8 cellular contexts compared by ENCODE assay signal in the genomic region with DNA sequence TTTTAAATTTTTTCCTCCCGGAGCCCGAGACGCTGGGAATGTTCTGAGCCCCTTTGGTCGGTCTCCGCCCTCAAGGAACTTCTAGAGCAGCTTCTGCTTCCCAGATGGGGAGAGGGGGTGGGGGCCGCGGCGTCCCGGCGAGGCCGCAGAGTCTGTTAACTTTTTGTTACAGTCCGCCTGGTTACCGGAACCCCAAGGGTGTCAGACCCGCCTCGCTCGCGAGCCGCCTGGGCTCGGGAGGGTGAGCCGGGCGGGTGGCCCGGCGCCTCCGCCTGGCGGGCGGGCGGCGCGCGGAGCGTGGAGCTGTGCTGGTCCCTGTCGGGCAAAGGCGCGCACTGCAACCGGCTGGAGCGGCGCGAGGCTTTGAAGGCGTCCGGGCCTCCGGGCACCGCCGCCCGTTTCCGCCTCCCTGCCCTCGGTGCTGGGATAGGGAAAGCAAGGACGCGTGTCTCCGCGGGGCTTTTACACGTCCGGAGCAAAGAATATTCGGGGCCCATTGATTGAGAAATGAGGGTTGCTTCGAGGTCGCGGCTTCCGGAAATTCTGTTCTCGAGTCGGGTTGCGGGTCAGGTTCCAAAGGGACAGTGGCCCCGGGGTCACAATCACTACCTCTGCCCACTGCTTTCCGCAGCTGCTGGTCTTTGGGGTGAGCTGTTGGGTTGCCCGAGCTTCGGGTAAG. TPM values are rescaled to one million over a fixed set of nuclear protein-coding genes. Genes with fewer than 3 reads are reported as not detected.
A peak's percentile ranks its signal among the peaks of the same experiment; 100 is the strongest.
DNase-seq lines count a peak whose midpoint lies in the region; ATAC-seq, FAIRE-seq and TF ChIP-seq lines count a peak whose summit lies in the region.

No MANE protein-coding gene starts in this region.

- no peak for FAIRE-seq in HepG2 (lab: Jason Lieb, UNC)

- TF ChIP-seq POLR2A in NB4 (IDR thresholded peaks at IDR 0.05; ENCODE audit: extremely low read depth, insufficient read length), result no peak
- no peak for TF ChIP-seq POLR2A in HepG2 (IDR thresholded peaks at IDR 0.05; ENCODE audit: insufficient read depth in 1 of 2, low read depth in 2 of 2, low read length in 2 of 2)

- H3K4me3 ChIP-seq in GM06990 (replicated peaks; ENCODE audit: low read depth, low read length) (peak overlapping the region; percentile 39), NB4 (ENCODE audit: low read depth, low read length) (peak overlapping the region; percentile 56), HepG2 (replicated peaks in 1 of 3; ENCODE audit: insufficient read depth in 1 of 3, low read depth in 2 of 3, low read length in 3 of 3) (peak overlapping the region; percentile 92 to 99 (median 99))

- no peak overlapping the region for H3K4ac ChIP-seq in H9 (ENCODE audit: low read depth, low read length)

- H3K18ac ChIP-seq in H9 (ENCODE audit: insufficient read length, low read depth, low read length), result no peak overlapping the region

- H2BK20ac ChIP-seq in H9 (ENCODE audit: low read depth, low read length, poor library complexity, severe bottlenecking), result no peak overlapping the region

- H3K27me3 ChIP-seq in GM06990 (replicated peaks; ENCODE audit: control insufficient read depth, insufficient read depth, low read length), result no peaks in the 10 kb centered on the region; the same call in none of the 2 replicates
- H3K27me3 ChIP-seq in H9 (ENCODE audit: insufficient read depth, low read length), result peaks cover 63% of the 10 kb centered on the region; the same call in 1 of the 2 replicates
- no peaks in the 10 kb centered on the region; a peak in 1 of 5 replicates for H3K27me3 ChIP-seq in HepG2 (ENCODE audit: control insufficient read depth in 1 of 2, insufficient read depth in 2 of 2, low read length in 2 of 2)

- ATAC-seq in HepG2, result peak; percentile 24

- H3K56ac ChIP-seq in H9 (ENCODE audit: insufficient read length, low read depth, low read length), result no peak overlapping the region

- no peaks in the 10 kb centered on the region; a peak in 1 of 7 replicates for H3K36me3 Mint-ChIP-seq in H9 (ENCODE audit: insufficient read depth in 1 of 3, low read depth in 3 of 3)
- peaks cover 7% of the 10 kb centered on the region for H3K36me3 Mint-ChIP-seq in dendritic cell treated with granulocyte-macrophage colony-stimulating factor and Interleukin-4, amounts not matched to agents 40 ng/mL and 50 ng/mL, for 4 days (ENCODE audit: low read depth)

- peak; percentile 96 for TF ChIP-seq RAD21 in HepG2 (CRISPR knock-in tag; IDR thresholded peaks at IDR 0.05)

- TF ChIP-seq CTCF in GM06990 (IDR thresholded peaks at IDR 0.05; ENCODE audit: insufficient read depth, low read length, poor library complexity, severe bottlenecking), result peak; percentile 65
- TF ChIP-seq CTCF in H9 (conservative IDR thresholded peaks at IDR 0.05), result peak; percentile 86
- peak; percentile 56 for TF ChIP-seq CTCF in NB4 (IDR thresholded peaks at IDR 0.05; ENCODE audit: low read depth, low read length)
- peak; percentile 65 for TF ChIP-seq CTCF in HepG2 (CRISPR knock-in tag; IDR thresholded peaks at IDR 0.05)

- H3K9me3 ChIP-seq in H9 (ENCODE audit: control insufficient read depth, low read depth, low read length) (no peaks in the 10 kb centered on the region), HepG2 (ENCODE audit: low read length) (no peaks in the 10 kb centered on the region)

- POLR2A ChIA-PET in HepG2 (lab: Yijun Ruan, JAX), result interaction anchor here (0.6 to 14.0 kb wide), 5 partner anchors 25 to 120 kb away, joined by 3 to 288 read pairs (median 4); no protein-coding TSS in a partner anchor

- H3K4me1 Mint-ChIP-seq in H9, result peaks cover 59 to 65% of the 10 kb centered on the region in 2 experiments
- H3K4me1 Mint-ChIP-seq in dendritic cell treated with granulocyte-macrophage colony-stimulating factor and Interleukin-4, amounts not matched to agents 40 ng/mL and 50 ng/mL, for 4 days (ENCODE audit: low read depth), result peaks cover 59% of the 10 kb centered on the region

- no CpG with 5 or more reads among the region's 64 CpGs for WGBS in H9 (ENCODE audit: extremely low coverage, insufficient read length, low lambda C conversion rate)
- 0% methylated on average over 33 of the region's 64 CpGs for WGBS in HepG2 (ENCODE audit: low lambda C conversion rate)

- no peak overlapping the region for H2BK120ac ChIP-seq in H9 (ENCODE audit: low read depth, low read length, poor library complexity, severe bottlenecking)

- no peak overlapping the region for H4K8ac ChIP-seq in H9 (replicated peaks; ENCODE audit: insufficient read length, low read depth, low read length)

- H4K5ac ChIP-seq in H9 (ENCODE audit: insufficient read length, low read depth, low read length), result no peak overlapping the region

- H3K23me2 ChIP-seq in H9 (ENCODE audit: insufficient read length, low read depth, low read length, poor library complexity, severe bottlenecking), result peaks cover 50% of the 10 kb centered on the region

- CTCF ChIA-PET in HepG2 (lab: Yijun Ruan, JAX; ENCODE audit: low intra/inter-chr PET ratio, low total read pairs), result interaction anchor here (0.9 to 1.5 kb wide), 3 partner anchors 34 to 705 kb away, joined by 4 to 7 read pairs (median 5); no protein-coding TSS in a partner anchor

- intact Hi-C loops in dendritic cell treated with granulocyte-macrophage colony-stimulating factor and Interleukin-4, amounts not matched to agents 40 ng/mL and 50 ng/mL, for 4 days (cut with micrococcal nuclease), result loop anchor here (2.0 to 10.0 kb wide), 5 partner anchors 90 to 706 kb away; partner anchors contain the start of gene COX10
- intact Hi-C loops in HepG2 (cut with micrococcal nuclease; ENCODE audit: unreplicated experiment), result loop anchor here (1.0 to 10.0 kb wide), 2 partner anchors 482 to 705 kb away; no protein-coding TSS in a partner anchor

- H4K20me1 ChIP-seq in H9 (ENCODE audit: control insufficient read depth, insufficient read depth, insufficient read length), result peaks cover 3% of the 10 kb centered on the region
- peaks cover 22% of the 10 kb centered on the region for H4K20me1 ChIP-seq in HepG2 (ENCODE audit: insufficient read depth, low read length)

- no peak overlapping the region for H2AK5ac ChIP-seq in H9 (ENCODE audit: insufficient read length, low read length)

- no peaks in the 10 kb centered on the region for H3K36me3 ChIP-seq in GM06990 (ENCODE audit: control insufficient read depth, insufficient read depth, low read length)
- 0 out of 5 replicates have a peak, but pooled peaks cover 0 to 3% of the 10 kb centered on the region in 2 experiments for H3K36me3 ChIP-seq in HepG2 (replicated peaks in 1 of 2; ENCODE audit: control insufficient read depth in 1 of 2, insufficient read depth in 2 of 2, low read length in 2 of 2)

- no peak overlapping the region for H3K23ac ChIP-seq in H9 (ENCODE audit: insufficient read length, low read depth, low read length)

- H2BK5ac ChIP-seq in H9 (ENCODE audit: insufficient read length, low read length), result no peak overlapping the region

- no peak for TF ChIP-seq EP300 in HepG2 (IDR thresholded peaks at IDR 0.05; ENCODE audit: low read depth in 2 of 2, low read length in 2 of 2)
- TF ChIP-seq EP300 in HepG2 (CRISPR knock-in tag; IDR thresholded peaks at IDR 0.05; ENCODE audit: borderline replicate concordance), result no peak

- in situ Hi-C loops in HepG2 (cut with HindIII; ENCODE audit: extremely low pct_ligation_motif_present, low pct_unique_long_range_greater_than_20kb), result no loop called here

- no peak overlapping the region for H3K14ac ChIP-seq in H9 (ENCODE audit: insufficient read depth, low read length)

- peaks cover 85% of the 10 kb centered on the region for H3K27me3 Mint-ChIP-seq in H9 (ENCODE audit: low read depth)
- H3K27me3 Mint-ChIP-seq in dendritic cell treated with granulocyte-macrophage colony-stimulating factor and Interleukin-4, amounts not matched to agents 40 ng/mL and 50 ng/mL, for 4 days, result peaks cover 46% of the 10 kb centered on the region

- H3K4me2 ChIP-seq in H9 (ENCODE audit: insufficient read depth, insufficient read length, low read length) (peak overlapping the region; percentile 94), HepG2 (ENCODE audit: low read depth, low read length) (peak overlapping the region; percentile 95)

- H3K9ac ChIP-seq in H9 (ENCODE audit: extremely low read depth, insufficient read length, low read length) (no peak overlapping the region), HepG2 (ENCODE audit: insufficient read depth, low read depth, low read length) (peak overlapping the region; percentile 90)

- no peak overlapping the region for H2BK15ac ChIP-seq in H9 (ENCODE audit: low read depth, low read length)

- H3K9me3 Mint-ChIP-seq in H9, result no peaks in the 10 kb centered on the region; a peak in 1 of 5 replicates
- H3K9me3 Mint-ChIP-seq in dendritic cell treated with granulocyte-macrophage colony-stimulating factor and Interleukin-4, amounts not matched to agents 40 ng/mL and 50 ng/mL, for 4 days, result no peaks in the 10 kb centered on the region

- H3K27ac ChIP-seq in H9 (ENCODE audit: insufficient read length, low read depth, low read length) (no peak overlapping the region), HepG2 (ENCODE audit: extremely low read length, insufficient read depth, low read length) (peak overlapping the region; percentile 93)

- no peak overlapping the region for H3K27ac Mint-ChIP-seq in H9
- H3K27ac Mint-ChIP-seq in dendritic cell treated with granulocyte-macrophage colony-stimulating factor and Interleukin-4, amounts not matched to agents 40 ng/mL and 50 ng/mL, for 4 days, result peak overlapping the region; percentile 77

- DNase-seq in GM06990 (ENCODE audit: extremely low read depth, insufficient read length), result peak; percentile 74
- peak; percentile 83 for DNase-seq in H9
- peak; percentile 89 for DNase-seq in NB4 (ENCODE audit: low read depth)
- peak; percentile 90 for DNase-seq in activated CD4-positive, alpha-beta T cell treated with anti-CD3 and anti-CD28 coated beads for 48 hours
- DNase-seq in HepG2 (ENCODE audit: low spot score), result peak; percentile 48
- peak; percentile 78 for DNase-seq in stimulated activated CD4-positive, alpha-beta T cell treated with anti-CD3 and anti-CD28 coated beads, Interleukin-2, amount 100 ng/mL, for 4 hours (ENCODE audit: low read depth)
- DNase-seq in HPDE6-E6E7 (ENCODE audit: extremely low spot score), result no peak

- H3K4me1 ChIP-seq in H9 (ENCODE audit: insufficient read depth, low read length) (peaks cover 9% of the 10 kb centered on the region; the same call in 1 of the 2 replicates), HepG2 (ENCODE audit: insufficient read depth, low read length) (peaks cover 32% of the 10 kb centered on the region)

- no peak overlapping the region for H2BK12ac ChIP-seq in H9 (ENCODE audit: insufficient read length, low read depth, low read length)

- no peaks in the 10 kb centered on the region for H3K79me1 ChIP-seq in H9 (ENCODE audit: insufficient read depth, low read depth, low read length, poor library complexity, severe bottlenecking)

- BruUV-seq in HepG2 (replicated peaks; lab: Mats Ljungman, UMichigan), result TSS peak; percentile 26

- no peaks in the 10 kb centered on the region; the same call in 1 of the 2 replicates for H3K79me2 ChIP-seq in H9 (ENCODE audit: insufficient read depth, low read length)
- peaks cover 81% of the 10 kb centered on the region for H3K79me2 ChIP-seq in HepG2 (ENCODE audit: insufficient read depth, low read length)

- H2AFZ ChIP-seq in H9 (ENCODE audit: low read length), result no peak overlapping the region
- H2AFZ ChIP-seq in HepG2 (ENCODE audit: low read length), result no peak overlapping the region

- H3T11ph ChIP-seq in H9 (ENCODE audit: low read length), result no peak overlapping the region

- peak overlapping the region; percentile 69 to 92 for H3K4me3 Mint-ChIP-seq in H9
- peak overlapping the region; percentile 85 for H3K4me3 Mint-ChIP-seq in dendritic cell treated with granulocyte-macrophage colony-stimulating factor and Interleukin-4, amounts not matched to agents 40 ng/mL and 50 ng/mL, for 4 days

- no peak overlapping the region for H4K91ac ChIP-seq in H9 (ENCODE audit: insufficient read length, low read depth, low read length)

RNA-seq across cellular contexts. Expression of gene HS3ST3B1, which starts 1.7 kb away (rescaled TPM):
- total RNA-seq in H9 (2021), result 2.8 and 2.9 TPM in 2 replicates
- total RNA-seq in HepG2 (2016; rRNA removed; fragmentation: Illumina TruSeq; extraction: Trizol), result 35.3 and 39.5 TPM in 2 replicates
- 5.0 and 5.5 TPM in 2 replicates for total RNA-seq in HepG2 (2016; cell fraction: cytosol; rRNA removed; fragmentation: Illumina TruSeq; extraction: Trizol; ENCODE audit: low read depth)
- 33.5 and 37.1 TPM in 2 replicates for total RNA-seq in HepG2 (2016; cell fraction: insoluble cytoplasmic fraction; rRNA removed; fragmentation: Illumina TruSeq; extraction: Trizol)
- total RNA-seq in HepG2 (2016; cell fraction: membrane; rRNA removed; fragmentation: Illumina TruSeq; extraction: Trizol), result 21.9 and 24.5 TPM in 2 replicates
- 34.7 and 37.1 TPM in 2 replicates for total RNA-seq in HepG2 (2016; cell fraction: nucleus; rRNA removed; fragmentation: Illumina TruSeq; extraction: Trizol)
- polyA plus RNA-seq in HepG2 (2011; rRNA removed), result 14.6 and 15.7 TPM in 2 replicates
- polyA plus RNA-seq in HepG2 (2011; cell fraction: cytosol; rRNA removed), result 10.2 and 10.4 TPM in 2 replicates
- 16.6 and 20.5 TPM in 2 replicates for polyA plus RNA-seq in HepG2 (2011; cell fraction: nucleus; rRNA removed)
- polyA plus RNA-seq in HepG2 (2012), result 15.3 and 18.6 TPM in 2 replicates
- polyA plus RNA-seq in HepG2 (2016; cell fraction: cytosol; fragmentation: Illumina TruSeq; extraction: Trizol; ENCODE audit: low read depth), result 1.9 and 2.3 TPM in 2 replicates
- 19.7 and 21.9 TPM in 2 replicates for polyA plus RNA-seq in HepG2 (2016; cell fraction: insoluble cytoplasmic fraction; fragmentation: Illumina TruSeq; extraction: Trizol; ENCODE audit: low read depth)
- polyA plus RNA-seq in HepG2 (2016; cell fraction: membrane; fragmentation: Illumina TruSeq; extraction: Trizol; ENCODE audit: low read depth), result 7.2 and 7.3 TPM in 2 replicates
- 39.2 and 41.9 TPM in 2 replicates for polyA plus RNA-seq in HepG2 (2016; cell fraction: nucleus; fragmentation: Illumina TruSeq; extraction: Trizol; ENCODE audit: insufficient read depth, low read depth)
- 67.6 TPM in 1 of 2 replicates, not detected in the other for polyA minus RNA-seq in HepG2 (2011; rRNA and poly(A)+ RNA removed; ENCODE audit: low replicate concordance)
- 34.2 and 35.7 TPM in 2 replicates for polyA minus RNA-seq in HepG2 (2011; cell fraction: cytosol; rRNA and poly(A)+ RNA removed)
- polyA minus RNA-seq in HepG2 (2011; cell fraction: nucleus; rRNA and poly(A)+ RNA removed), result 25.6 and 26.4 TPM in 2 replicates

Comparison
In these comparisons a context has a peak if more than half of its experiments do, and no peak if none do; other contexts are left out.
1. H3K4me3 ChIP-seq: peak in every context shown above with its lines; median percentile 99 in HepG2; 56 in NB4; 39 in GM06990.